15 cellular contexts compared by ENCODE assay signal in the genomic region with DNA sequence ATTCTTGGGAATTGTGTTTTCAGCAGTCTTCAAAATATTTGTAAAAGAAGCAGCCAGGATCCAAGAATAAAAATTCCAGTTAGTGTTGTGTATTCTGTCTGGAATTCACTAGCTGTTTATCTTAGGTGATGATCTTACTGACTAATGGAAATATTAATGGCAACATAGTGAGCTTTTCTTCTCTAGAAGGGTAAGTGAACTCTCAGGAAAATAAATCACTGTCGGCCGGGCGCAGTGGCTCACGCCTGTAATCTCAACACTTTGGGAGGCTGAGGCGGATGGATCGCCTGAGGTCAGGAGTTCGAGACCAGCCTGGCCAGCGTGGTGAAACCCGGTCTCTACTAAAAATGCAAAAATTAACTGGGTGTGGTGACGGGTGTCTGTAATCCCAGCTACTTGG.
A peak's percentile ranks its signal among the peaks of the same experiment; 100 is the strongest.
DNase-seq lines count a peak whose midpoint lies in the region; ATAC-seq and TF ChIP-seq lines count a peak whose summit lies in the region.
"Had no signal": no experiment of that assay in that cellular context is flagged by ENCODE, and none has a peak within 500 bp of the region (broad histone marks: within the 10 kb centered on the region; RNA-seq: fewer than 3 reads in every experiment).

No MANE protein-coding gene starts in this region.

- H3K4me3 ChIP-seq in AG09309 (ENCODE audit: control insufficient read depth, low read depth, low read length) (no peak overlapping the region), SK-N-SH (ENCODE audit: low read depth in 2 of 2, low read length in 1 of 2) (no peak overlapping the region), fibroblast of the aortic adventitia (ENCODE audit: low read depth, low read length) (no peak overlapping the region), prostate gland (no peak overlapping the region)

- no peak for TF ChIP-seq RAD21 in SK-N-SH (IDR thresholded peaks at IDR 0.05; ENCODE audit: low read length)

- POLR2A ChIA-PET in SK-N-SH (lab: Yijun Ruan, JAX) = no interaction called here

- peaks cover 25% of the 10 kb centered on the region for H3F3A ChIP-seq in SK-N-SH (replicated peaks; ENCODE audit: insufficient read depth)

- DNase-seq in AG09309 (ENCODE audit: low read depth) (peak; percentile 24), SK-N-SH (no peak), fibroblast of the aortic adventitia (ENCODE audit: low read depth) (peak; percentile 53), prostate gland (ENCODE audit: low spot score) (no peak), left cardiac atrium (no peak), OCI-M2 (lab: John Stamatoyannopoulos, UW; ENCODE audit: unreplicated experiment) (no peak)
- DNase-seq in natural killer cell treated with Interleukin-12 subunit alpha and Interleukin-12 subunit beta and Interleukin-15 and Interleukin-18, amount 100 ng/mL, for 72 hours (ENCODE audit: low spot score) = no peak
- no peak for DNase-seq in activated T-helper 2 cell treated with anti-CD3 and anti-CD28 coated beads, Interferon-gamma antibody, Interleukin-2, Interleukin-4, amounts not matched to agents 10 μg/mL and 5 μg/mL and 100 μg/mL, durations not matched to agents 14 hours and 24 hours and 36 hours (ENCODE audit: low spot score)
- DNase-seq: activated CD4-positive, alpha-beta memory T cell treated with anti-CD3 and anti-CD28 coated beads, Interleukin-2, amount 10 ng/mL, durations not matched to agents 7 days and 5 days; activated gamma-delta T cell treated with Interleukin-2 at 50 U/mL for 16 hours; central memory CD4-positive, alpha-beta T cell; H9; naive thymus-derived CD8-positive, alpha-beta T cell; NCI-H446; T-helper 17 cell had no signal

- peaks cover 4% of the 10 kb centered on the region for H3K79me2 ChIP-seq in SK-N-SH (ENCODE audit: insufficient read depth)

- no peaks in the 10 kb centered on the region for H4K20me1 ChIP-seq in SK-N-SH (ENCODE audit: insufficient read depth)

- H3K27ac Mint-ChIP-seq in natural killer cell treated with Interleukin-12 subunit alpha and Interleukin-12 subunit beta and Interleukin-15 and Interleukin-18, amount 100 ng/mL, for 72 hours = no peak overlapping the region
- H3K27ac Mint-ChIP-seq in activated T-helper 2 cell treated with anti-CD3 and anti-CD28 coated beads, Interferon-gamma antibody, Interleukin-2, Interleukin-4, amounts not matched to agents 10 μg/mL and 5 μg/mL and 100 μg/mL, durations not matched to agents 14 hours and 24 hours and 36 hours = no peak overlapping the region
- H3K27ac Mint-ChIP-seq: activated CD4-positive, alpha-beta memory T cell treated with anti-CD3 and anti-CD28 coated beads, Interleukin-2, amount 10 ng/mL, durations not matched to agents 7 days and 5 days; naive thymus-derived CD8-positive, alpha-beta T cell; T-helper 17 cell had no signal

- H3K4me1 ChIP-seq in SK-N-SH (ENCODE audit: control insufficient read depth in 1 of 2, insufficient read depth in 2 of 2, low read depth in 1 of 2, low read length in 1 of 2) (peaks cover 0 to 6% of the 10 kb centered on the region in 2 experiments; a peak in 1 of 4 replicates), prostate gland (replicated peaks) (no peaks in the 10 kb centered on the region)

- intact Hi-C loops in prostate gland (cut with DNase I) = loop anchor here (2.0 kb wide), 1 partner anchor 90 kb away; a partner anchor contains a TSS
- intact Hi-C loops in activated T-helper 2 cell treated with anti-CD3 and anti-CD28 coated beads, Interferon-gamma antibody, Interleukin-2, Interleukin-4, amounts not matched to agents 10 μg/mL and 5 μg/mL and 100 μg/mL, durations not matched to agents 14 hours and 24 hours and 36 hours (cut with micrococcal nuclease) = no loop called here
- intact Hi-C loops in left cardiac atrium (cut with DNase I) = no loop called here

- H2AFZ ChIP-seq in SK-N-SH (ENCODE audit: low read depth) = no peak overlapping the region

- H3K4me2 ChIP-seq in SK-N-SH = peak overlapping the region; percentile 34; the same call in 1 of the 2 replicates

- H3K9me3 Mint-ChIP-seq in natural killer cell treated with Interleukin-12 subunit alpha and Interleukin-12 subunit beta and Interleukin-15 and Interleukin-18, amount 100 ng/mL, for 72 hours = no peaks in the 10 kb centered on the region
- H3K9me3 Mint-ChIP-seq in activated T-helper 2 cell treated with anti-CD3 and anti-CD28 coated beads, Interferon-gamma antibody, Interleukin-2, Interleukin-4, amounts not matched to agents 10 μg/mL and 5 μg/mL and 100 μg/mL, durations not matched to agents 14 hours and 24 hours and 36 hours = no peaks in the 10 kb centered on the region
- H3K9me3 Mint-ChIP-seq: activated CD4-positive, alpha-beta memory T cell treated with anti-CD3 and anti-CD28 coated beads, Interleukin-2, amount 10 ng/mL, durations not matched to agents 7 days and 5 days; H9; naive thymus-derived CD8-positive, alpha-beta T cell had no signal

- H3K4me3 Mint-ChIP-seq in natural killer cell treated with Interleukin-12 subunit alpha and Interleukin-12 subunit beta and Interleukin-15 and Interleukin-18, amount 100 ng/mL, for 72 hours = no peak overlapping the region
- H3K4me3 Mint-ChIP-seq in activated T-helper 2 cell treated with anti-CD3 and anti-CD28 coated beads, Interferon-gamma antibody, Interleukin-2, Interleukin-4, amounts not matched to agents 10 μg/mL and 5 μg/mL and 100 μg/mL, durations not matched to agents 14 hours and 24 hours and 36 hours (ENCODE audit: low read depth) = no peak overlapping the region
- H3K4me3 Mint-ChIP-seq: activated CD4-positive, alpha-beta memory T cell treated with anti-CD3 and anti-CD28 coated beads, Interleukin-2, amount 10 ng/mL, durations not matched to agents 7 days and 5 days; H9; naive thymus-derived CD8-positive, alpha-beta T cell; T-helper 17 cell had no signal

- peak in 1 of 2 experiments; percentile 70; a peak in 1 of 4 replicates for TF ChIP-seq EP300 in SK-N-SH (IDR thresholded peaks at IDR 0.05; ENCODE audit: borderline replicate concordance in 1 of 2, low read depth in 1 of 2, low read length in 1 of 2)

- H3K9me3 ChIP-seq in SK-N-SH (no peaks in the 10 kb centered on the region), prostate gland (no peaks in the 10 kb centered on the region)

- CTCF ChIA-PET in SK-N-SH (lab: Yijun Ruan, JAX) = interaction anchor here (1.3 kb wide), 1 partner anchor 31 kb away, joined by 3 read pairs; no protein-coding TSS in a partner anchor

- no peaks in the 10 kb centered on the region for H3K27me3 Mint-ChIP-seq in natural killer cell treated with Interleukin-12 subunit alpha and Interleukin-12 subunit beta and Interleukin-15 and Interleukin-18, amount 100 ng/mL, for 72 hours
- no peaks in the 10 kb centered on the region for H3K27me3 Mint-ChIP-seq in activated T-helper 2 cell treated with anti-CD3 and anti-CD28 coated beads, Interferon-gamma antibody, Interleukin-2, Interleukin-4, amounts not matched to agents 10 μg/mL and 5 μg/mL and 100 μg/mL, durations not matched to agents 14 hours and 24 hours and 36 hours (ENCODE audit: low read depth)
- H3K27me3 Mint-ChIP-seq: activated CD4-positive, alpha-beta memory T cell treated with anti-CD3 and anti-CD28 coated beads, Interleukin-2, amount 10 ng/mL, durations not matched to agents 7 days and 5 days; naive thymus-derived CD8-positive, alpha-beta T cell; T-helper 17 cell had no signal

- no peak for TF ChIP-seq POLR2A in prostate gland (IDR thresholded peaks at IDR 0.05)

- H3K27ac ChIP-seq in SK-N-SH (ENCODE audit: low read depth in 2 of 2, low read length in 1 of 2) (peak overlapping the region; percentile 50 to 88; a peak in 3 of 4 replicates), prostate gland (peak overlapping the region; percentile 7 to 33)

- peak overlapping the region; percentile 44; the same call in 1 of the 2 replicates for H3K9ac ChIP-seq in SK-N-SH

- no peaks in the 10 kb centered on the region for H3K9me2 ChIP-seq in SK-N-SH

- H3K27me3 ChIP-seq in SK-N-SH (ENCODE audit: insufficient read depth) = no peaks in the 10 kb centered on the region
- no peaks in the 10 kb centered on the region for H3K27me3 ChIP-seq in prostate gland (replicated peaks; ENCODE audit: insufficient read depth)

- no peaks in the 10 kb centered on the region for H3K4me1 Mint-ChIP-seq in natural killer cell treated with Interleukin-12 subunit alpha and Interleukin-12 subunit beta and Interleukin-15 and Interleukin-18, amount 100 ng/mL, for 72 hours (ENCODE audit: low read depth in 2 of 2)
- no peaks in the 10 kb centered on the region for H3K4me1 Mint-ChIP-seq in activated T-helper 2 cell treated with anti-CD3 and anti-CD28 coated beads, Interferon-gamma antibody, Interleukin-2, Interleukin-4, amounts not matched to agents 10 μg/mL and 5 μg/mL and 100 μg/mL, durations not matched to agents 14 hours and 24 hours and 36 hours (ENCODE audit: low read depth)
- H3K4me1 Mint-ChIP-seq: activated CD4-positive, alpha-beta memory T cell treated with anti-CD3 and anti-CD28 coated beads, Interleukin-2, amount 10 ng/mL, durations not matched to agents 7 days and 5 days; H9; naive thymus-derived CD8-positive, alpha-beta T cell had no signal

- H3K36me3 ChIP-seq in SK-N-SH (replicated peaks in 1 of 2; ENCODE audit: control insufficient read depth in 1 of 2, insufficient read depth in 2 of 2, low read length in 1 of 2) (peaks cover 21 to 38% of the 10 kb centered on the region in 2 experiments), prostate gland (no peaks in the 10 kb centered on the region)

- ATAC-seq in natural killer cell treated with Interleukin-12 subunit alpha and Interleukin-12 subunit beta and Interleukin-15 and Interleukin-18, amount 100 ng/mL, for 72 hours = no peak
- no peak for ATAC-seq in left cardiac atrium
- ATAC-seq: naive thymus-derived CD8-positive, alpha-beta T cell; T-helper 17 cell had no signal

- WGBS in SK-N-SH (ENCODE audit: low lambda C conversion rate) = 44% methylated on average over 10 of the region's 10 CpGs
- 30% methylated on average over 10 of the region's 10 CpGs for WGBS in prostate gland

- peaks cover 6% of the 10 kb centered on the region for H3K36me3 Mint-ChIP-seq in natural killer cell treated with Interleukin-12 subunit alpha and Interleukin-12 subunit beta and Interleukin-15 and Interleukin-18, amount 100 ng/mL, for 72 hours
- peaks cover 19% of the 10 kb centered on the region for H3K36me3 Mint-ChIP-seq in activated T-helper 2 cell treated with anti-CD3 and anti-CD28 coated beads, Interferon-gamma antibody, Interleukin-2, Interleukin-4, amounts not matched to agents 10 μg/mL and 5 μg/mL and 100 μg/mL, durations not matched to agents 14 hours and 24 hours and 36 hours (ENCODE audit: low read depth)

- TF ChIP-seq CTCF in AG09309 (IDR thresholded peaks at IDR 0.05; ENCODE audit: control insufficient read depth, insufficient read depth, low read depth, low read length, missing control alignments) (no peak), SK-N-SH (IDR thresholded peaks at IDR 0.05) (no peak), fibroblast of the aortic adventitia (IDR thresholded peaks at IDR 0.05; ENCODE audit: insufficient read depth, low read length) (no peak), prostate gland (IDR thresholded peaks at IDR 0.05) (no peak)

TF ChIP-seq in SK-N-SH, 30 proteins besides CTCF, POLR2A, EP300 and RAD21 (continues in another document):
- TF ChIP-seq RCOR1 (IDR thresholded peaks at IDR 0.05; ENCODE audit: low read length) (no peak), JUND (IDR thresholded peaks at IDR 0.05) (peak; percentile 72), SMC3 (IDR thresholded peaks at IDR 0.05; ENCODE audit: low read depth, low read length) (no peak)

Comparison
In these comparisons a context has a peak if more than half of its experiments do, and no peak if none do; other contexts are left out.
1. DNase-seq: peak in AG09309 (single experiment) and fibroblast of the aortic adventitia (single experiment); none in SK-N-SH (single experiment), prostate gland (single experiment), natural killer cell treated with Interleukin-12 subunit alpha and Interleukin-12 subunit beta and Interleukin-15 and Interleukin-18, amount 100 ng/mL, for 72 hours (single experiment), activated T-helper 2 cell treated with anti-CD3 and anti-CD28 coated beads, Interferon-gamma antibody, Interleukin-2, Interleukin-4, amounts not matched to agents 10 μg/mL and 5 μg/mL and 100 μg/mL, durations not matched to agents 14 hours and 24 hours and 36 hours (single experiment), left cardiac atrium (single experiment) and OCI-M2 (single experiment).